9 cellular contexts compared by ENCODE assay signal in genomic region chr9:129142115-129142514, GRCh38. TPM values are rescaled to one million over a fixed set of nuclear protein-coding genes. Genes with fewer than 3 reads are reported as not detected.
DNase-seq lines count a peak whose midpoint lies in the region; ATAC-seq, FAIRE-seq and TF ChIP-seq lines count a peak whose summit lies in the region.
"Had no signal": no experiment of that assay in that cellular context is flagged by ENCODE, and none has a peak within 500 bp of the region (broad histone marks: within the 10 kb centered on the region; RNA-seq: fewer than 3 reads in every experiment).

No MANE protein-coding gene starts in this region.

- H3K4me3 ChIP-seq in A549: no peak overlapping the region
- H3K4me3 ChIP-seq in HUES48 (ENCODE audit: low read depth, low read length): no peak overlapping the region

- H3K9me3 ChIP-seq in A549 (no peaks in the 10 kb centered on the region), HUES48 (ENCODE audit: control insufficient read depth, insufficient read depth, low read length) (no peaks in the 10 kb centered on the region)

- H3K4me1 ChIP-seq in A549 (peaks cover 76% of the 10 kb centered on the region), HUES48 (ENCODE audit: control insufficient read depth, insufficient read depth, low read length) (peaks cover 60% of the 10 kb centered on the region)

- H3K4me3 Mint-ChIP-seq in nephron: peak overlapping the region; percentile 73 to 81 (median 80)

- H3K36me3 ChIP-seq in HUES48 (ENCODE audit: control insufficient read depth, insufficient read depth, low read length): peaks cover 41% of the 10 kb centered on the region

- TF ChIP-seq EP300 in A549 (IDR thresholded peaks at IDR 0.05): no peak

- H3K27ac Mint-ChIP-seq in nephron: peak overlapping the region; percentile 98 to 99 (median 98)

- no peaks in the 10 kb centered on the region for H3K9me3 Mint-ChIP-seq in nephron

- CTCF ChIA-PET in A549 (lab: Yijun Ruan, JAX): interaction anchor here (0.8 to 28.1 kb wide), 21 partner anchors 14 to 556 kb away, joined by 3 to 1029 read pairs (median 5); partner anchors contain the start of genes ASB6, C9orf50, IER5L and NTMT1

- WGBS in A549 (ENCODE audit: missing lambda C conversion rate): 91% methylated on average over 8 of the region's 8 CpGs

- no peak for FAIRE-seq in A549 (lab: Jason Lieb, UNC)
- FAIRE-seq: bronchial epithelial cell had no signal

- H3K27me3 Mint-ChIP-seq in nephron (ENCODE audit: low read depth): peaks cover 3% of the 10 kb centered on the region

- no peak for TF ChIP-seq RAD21 in A549 (conservative IDR thresholded peaks at IDR 0.05 in 1 of 2, IDR thresholded peaks at IDR 0.05 in 1 of 2)

- no peak for TF ChIP-seq POLR2A in A549 (IDR thresholded peaks at IDR 0.05; ENCODE audit: low read length)

- H3K36me3 Mint-ChIP-seq in nephron (ENCODE audit: low read depth): peaks cover 17% of the 10 kb centered on the region

- DNase-seq in A549 (ENCODE audit: low read depth in 1 of 2, low spot score in 1 of 2): no peak
- no peak for DNase-seq in AG08395 (ENCODE audit: low spot score)
- DNase-seq in COLO829 (ENCODE audit: low spot score): no peak

- no peak overlapping the region for H3K9ac ChIP-seq in HUES48 (ENCODE audit: low read depth, low read length)

- no peaks in the 10 kb centered on the region for H3K27me3 ChIP-seq in HUES48 (ENCODE audit: control insufficient read depth, insufficient read depth, low read length)

- POLR2A ChIA-PET in A549 (lab: Yijun Ruan, JAX): interaction anchor here (1.0 to 2.6 kb wide), 6 partner anchors 11 to 355 kb away, joined by 3 to 23 read pairs (median 8); partner anchors contain the start of gene IER5L

- H3K27ac ChIP-seq in A549 (peak overlapping the region; percentile 99; a peak in 5 of 6 replicates), HUES48 (ENCODE audit: low read depth, low read length) (peak overlapping the region; percentile 55), cingulate gyrus (ENCODE audit: low read depth, low read length) (peak overlapping the region; percentile 100)

- TF ChIP-seq CTCF in A549 (IDR thresholded peaks at IDR 0.05) (no peak), nephron (IDR thresholded peaks at IDR 0.05; ENCODE audit: unreplicated experiment in 3 of 3) (no peak)

- ATAC-seq in A549 (no peak), HG02885 (IDR thresholded peaks at IDR 0.05; ENCODE audit: poor library complexity, unreplicated experiment) (no peak), HG02610 (IDR thresholded peaks at IDR 0.05; ENCODE audit: unreplicated experiment) (no peak)

- H3K4me2 ChIP-seq in A549: peak overlapping the region; percentile 91

- H3K4me1 Mint-ChIP-seq in nephron: peaks cover 86% of the 10 kb centered on the region

TF ChIP-seq in A549, 52 proteins besides CTCF, POLR2A, EP300 and RAD21:
- TF ChIP-seq, protein P1, sequence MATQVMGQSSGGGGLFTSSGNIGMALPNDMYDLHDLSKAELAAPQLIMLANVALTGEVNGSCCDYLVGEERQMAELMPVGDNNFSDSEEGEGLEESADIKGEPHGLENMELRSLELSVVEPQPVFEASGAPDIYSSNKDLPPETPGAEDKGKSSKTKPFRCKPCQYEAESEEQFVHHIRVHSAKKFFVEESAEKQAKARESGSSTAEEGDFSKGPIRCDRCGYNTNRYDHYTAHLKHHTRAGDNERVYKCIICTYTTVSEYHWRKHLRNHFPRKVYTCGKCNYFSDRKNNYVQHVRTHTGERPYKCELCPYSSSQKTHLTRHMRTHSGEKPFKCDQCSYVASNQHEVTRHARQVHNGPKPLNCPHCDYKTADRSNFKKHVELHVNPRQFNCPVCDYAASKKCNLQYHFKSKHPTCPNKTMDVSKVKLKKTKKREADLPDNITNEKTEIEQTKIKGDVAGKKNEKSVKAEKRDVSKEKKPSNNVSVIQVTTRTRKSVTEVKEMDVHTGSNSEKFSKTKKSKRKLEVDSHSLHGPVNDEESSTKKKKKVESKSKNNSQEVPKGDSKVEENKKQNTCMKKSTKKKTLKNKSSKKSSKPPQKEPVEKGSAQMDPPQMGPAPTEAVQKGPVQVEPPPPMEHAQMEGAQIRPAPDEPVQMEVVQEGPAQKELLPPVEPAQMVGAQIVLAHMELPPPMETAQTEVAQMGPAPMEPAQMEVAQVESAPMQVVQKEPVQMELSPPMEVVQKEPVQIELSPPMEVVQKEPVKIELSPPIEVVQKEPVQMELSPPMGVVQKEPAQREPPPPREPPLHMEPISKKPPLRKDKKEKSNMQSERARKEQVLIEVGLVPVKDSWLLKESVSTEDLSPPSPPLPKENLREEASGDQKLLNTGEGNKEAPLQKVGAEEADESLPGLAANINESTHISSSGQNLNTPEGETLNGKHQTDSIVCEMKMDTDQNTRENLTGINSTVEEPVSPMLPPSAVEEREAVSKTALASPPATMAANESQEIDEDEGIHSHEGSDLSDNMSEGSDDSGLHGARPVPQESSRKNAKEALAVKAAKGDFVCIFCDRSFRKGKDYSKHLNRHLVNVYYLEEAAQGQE (IDR thresholded peaks at IDR 0.05): no peak

RNA-seq across cellular contexts. Expression of gene PTPA, which starts 30.9 kb away (rescaled TPM):
- polyA plus RNA-seq in A549 (2011; rRNA removed) (140 and 149 TPM in 2 replicates), A549 (2017; fragmentation: RNase III; extraction: RNeasy Plus Mini Kit Qiagen cat#74134 plus additional on column Dnase treatment) (140 to 167 TPM (median 161 TPM) in 3 replicates)
- 95.3 and 125 TPM in 2 replicates for polyA plus RNA-seq in A549 (2012; cell fraction: cytosol; rRNA removed)
- 109 and 124 TPM in 2 replicates for polyA plus RNA-seq in A549 (2012; cell fraction: nucleus; rRNA removed)
- 150 and 168 TPM in 2 replicates for polyA minus RNA-seq in A549 (2011; rRNA and poly(A)+ RNA removed)

RNA-seq across cellular contexts. Expression of gene CRAT, which starts 31.5 kb away (rescaled TPM):
- 20.5 and 20.8 TPM in 2 replicates for polyA plus RNA-seq in A549 (2011; rRNA removed)
- polyA plus RNA-seq in A549 (2012; cell fraction: cytosol; rRNA removed): 25.2 and 33.6 TPM in 2 replicates
- polyA plus RNA-seq in A549 (2012; cell fraction: nucleus; rRNA removed): 37.5 and 53.0 TPM in 2 replicates
- 22.7 to 26.2 TPM (median 26.0 TPM) in 3 replicates for polyA plus RNA-seq in A549 (2017; fragmentation: RNase III; extraction: RNeasy Plus Mini Kit Qiagen cat#74134 plus additional on column Dnase treatment)
- 26.6 and 34.0 TPM in 2 replicates for polyA minus RNA-seq in A549 (2011; rRNA and poly(A)+ RNA removed)

RNA-seq across cellular contexts. Expression of gene IER5L, which starts 35.9 kb away (rescaled TPM):
- polyA plus RNA-seq in A549 (2011; rRNA removed) (16.8 and 25.1 TPM in 2 replicates), A549 (2017; fragmentation: RNase III; extraction: RNeasy Plus Mini Kit Qiagen cat#74134 plus additional on column Dnase treatment) (47.9 to 67.5 TPM (median 54.9 TPM) in 3 replicates)
- polyA plus RNA-seq in A549 (2012; cell fraction: cytosol; rRNA removed): 51.4 and 90.0 TPM in 2 replicates
- 63.3 and 123 TPM in 2 replicates for polyA plus RNA-seq in A549 (2012; cell fraction: nucleus; rRNA removed)
- polyA minus RNA-seq in A549 (2011; rRNA and poly(A)+ RNA removed): 18.1 and 21.3 TPM in 2 replicates
